Comparison of ENCODE assay signal across 8 cellular contexts in the genomic region with DNA sequence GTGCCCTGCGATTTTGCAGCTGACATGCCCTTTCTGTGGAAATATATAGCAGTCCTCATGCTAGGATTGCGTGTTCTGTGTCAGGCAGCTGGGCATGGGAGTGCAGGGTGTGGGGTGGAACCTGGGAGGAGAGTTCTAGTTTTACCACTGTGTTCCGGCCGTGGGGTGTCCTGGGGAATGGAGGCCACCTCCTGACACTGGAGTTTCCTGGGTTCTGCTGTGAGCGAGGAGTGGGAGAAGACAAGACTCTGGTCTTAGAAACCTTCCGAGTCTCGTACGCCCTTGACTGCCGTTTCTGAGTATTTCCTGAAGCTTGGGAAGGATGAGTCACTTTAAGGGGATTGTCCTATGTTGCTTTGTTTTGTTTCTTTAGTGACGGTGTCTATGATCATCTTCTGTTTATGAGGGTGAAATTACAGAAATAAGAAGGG. TPM values are rescaled to one million over a fixed set of nuclear protein-coding genes. Genes with fewer than 3 reads are reported as not detected.
A peak's percentile ranks its signal among the peaks of the same experiment; 100 is the strongest.
DNase-seq lines count a peak whose midpoint lies in the region; ATAC-seq, FAIRE-seq and TF ChIP-seq lines count a peak whose summit lies in the region.

No MANE protein-coding gene starts in this region.

- ATAC-seq in HCT116 (peak; percentile 71), psoas muscle (peak in 3 of 4 donors; percentile 43 to 54 (median 48)), GM21723 (IDR thresholded peaks at IDR 0.05; ENCODE audit: unreplicated experiment) (no peak), GM19023 (IDR thresholded peaks at IDR 0.05; ENCODE audit: unreplicated experiment) (no peak)

- TF ChIP-seq POLR2A in HCT116 (IDR thresholded peaks at IDR 0.05; ENCODE audit: borderline replicate concordance, extremely low read depth, insufficient read depth, insufficient read length) (no peak), H54 (IDR thresholded peaks at IDR 0.05; ENCODE audit: low read depth, low read length) (no peak)

- H3K27me3 ChIP-seq in HCT116 (ENCODE audit: insufficient read depth, low read length), result no peaks in the 10 kb centered on the region
- H3K27me3 ChIP-seq in psoas muscle (ENCODE audit: insufficient read depth in 3 of 3, low read length in 2 of 3), result no peaks in the 10 kb centered on the region

- H2AFZ ChIP-seq in HCT116 (ENCODE audit: low read depth, low read length, poor library complexity, severe bottlenecking), result no peak overlapping the region

- H3K27ac ChIP-seq in HCT116 (ENCODE audit: low read depth, low read length), result peak overlapping the region; percentile 62
- peak overlapping the region; percentile 66 for H3K27ac ChIP-seq in psoas muscle

- BruUV-seq in HCT116 (replicated peaks; lab: Mats Ljungman, UMichigan), result no TSS peak

- H3K79me2 ChIP-seq in HCT116 (ENCODE audit: insufficient read depth, low read length), result peaks cover 24% of the 10 kb centered on the region; the same call in 1 of the 2 replicates

- peak overlapping the region; percentile 48 for H3K9ac ChIP-seq in HCT116 (ENCODE audit: low read length)

- peak overlapping the region in 1 of 2 experiments; percentile 17; a peak in 2 of 4 replicates for H3K4me3 ChIP-seq in HCT116 (replicated peaks in 1 of 2; ENCODE audit: low read depth in 1 of 2, low read length in 2 of 2)
- peak overlapping the region; percentile 3 for H3K4me3 ChIP-seq in fibroblast of pulmonary artery (replicated peaks; ENCODE audit: low read depth, low read length)
- peak overlapping the region; percentile 7 for H3K4me3 ChIP-seq in psoas muscle

- POLR2A ChIA-PET in HCT116 (lab: Charles Lee), result no interaction called here

- CTCF ChIA-PET in HCT116 (lab: Charles Lee), result no interaction called here

- RAD21 ChIA-PET in HCT116 (lab: Charles Lee; ENCODE audit: low non-redundant PET in 1 of 2, low total read pairs in 2 of 2, uncharacterized antibody in 2 of 2, unreplicated experiment in 2 of 2), result no interaction called here

- 10 to 36% (median 16%) methylated on average over 10 of the region's 10 CpGs for WGBS in psoas muscle, 3 donors

- H3K36me3 ChIP-seq in HCT116 (ENCODE audit: control insufficient read depth in 1 of 2, insufficient read depth in 2 of 2, low read length in 2 of 2) (no peaks in the 10 kb centered on the region), psoas muscle (ENCODE audit: insufficient read depth in 1 of 2, low read depth in 1 of 2) (peaks cover 0 to 20% of the 10 kb centered on the region in 2 donors)

- DNase-seq in HCT116 (ENCODE audit: low read depth, low spot score) (peak; percentile 51), fibroblast of pulmonary artery (ENCODE audit: low read depth) (peak; percentile 91), psoas muscle (no peak), H54 (ENCODE audit: insufficient read length, low spot score) (no peak)
- peak; percentile 49 for DNase-seq in activated CD4-positive, alpha-beta T cell treated with anti-CD3 and anti-CD28 coated beads for 48 hours
- no peak for DNase-seq in stimulated activated naive CD4-positive, alpha-beta T cell treated with Interleukin-2 at 50 U/mL for 16 hours (lab: John Stamatoyannopoulos, UW)

- H3K9me3 ChIP-seq in HCT116 (ENCODE audit: control insufficient read depth in 1 of 2, insufficient read depth in 1 of 2, low read depth in 1 of 2, low read length in 2 of 2) (no peaks in the 10 kb centered on the region), psoas muscle (no peaks in the 10 kb centered on the region)

- no peaks in the 10 kb centered on the region for H3K9me2 ChIP-seq in HCT116 (ENCODE audit: insufficient read depth)

- no peak for TF ChIP-seq RAD21 in HCT116 (IDR thresholded peaks at IDR 0.05; ENCODE audit: low read depth)

- intact Hi-C loops in HCT116 (cut with micrococcal nuclease), result no loop called here
- intact Hi-C loops in psoas muscle (cut with DNase I), result no loop called here

- TF ChIP-seq CTCF in HCT116 (IDR thresholded peaks at IDR 0.05 in 2 of 3, conservative IDR thresholded peaks at IDR 0.05 in 1 of 3; ENCODE audit: borderline replicate concordance in 1 of 3, insufficient read depth in 1 of 3, low read depth in 2 of 3, low read length in 2 of 3), result no peak
- TF ChIP-seq CTCF in fibroblast of pulmonary artery (IDR thresholded peaks at IDR 0.05; ENCODE audit: low read length, missing control alignments), result no peak
- no peak for TF ChIP-seq CTCF in psoas muscle (IDR thresholded peaks at IDR 0.05)

- H4K20me1 ChIP-seq in HCT116 (ENCODE audit: insufficient read depth), result no peaks in the 10 kb centered on the region

- peaks cover 11 to 46% of the 10 kb centered on the region in 2 experiments for H3K4me1 ChIP-seq in HCT116 (ENCODE audit: control insufficient read depth in 1 of 2, insufficient read depth in 2 of 2, low read length in 2 of 2)
- peaks cover 42% of the 10 kb centered on the region for H3K4me1 ChIP-seq in psoas muscle

- no peak for FAIRE-seq in H54 (lab: Jason Lieb, UNC)

- H3K4me2 ChIP-seq in HCT116 (ENCODE audit: low read length), result peak overlapping the region; percentile 66

TF ChIP-seq in HCT116, 20 proteins besides CTCF, POLR2A, EP300 and RAD21:
- TF ChIP-seq EZH2phosphoT487 (IDR thresholded peaks at IDR 0.05; ENCODE audit: borderline replicate concordance), result no peak
- TF ChIP-seq TCF7L2 (IDR thresholded peaks at IDR 0.05; ENCODE audit: borderline replicate concordance, extremely low read depth, insufficient read depth, insufficient read length), result no peak
- no peak for TF ChIP-seq SP1 (IDR thresholded peaks at IDR 0.05; ENCODE audit: low read depth)
- TF ChIP-seq FOSL1 (IDR thresholded peaks at IDR 0.05; ENCODE audit: low read depth), result no peak
- TF ChIP-seq SIN3A (IDR thresholded peaks at IDR 0.05; ENCODE audit: low read depth), result no peak
- TF ChIP-seq EZH2 (IDR thresholded peaks at IDR 0.05), result no peak
- TF ChIP-seq EGR1 (IDR thresholded peaks at IDR 0.05; ENCODE audit: low read depth), result no peak
- TF ChIP-seq, protein P1, sequence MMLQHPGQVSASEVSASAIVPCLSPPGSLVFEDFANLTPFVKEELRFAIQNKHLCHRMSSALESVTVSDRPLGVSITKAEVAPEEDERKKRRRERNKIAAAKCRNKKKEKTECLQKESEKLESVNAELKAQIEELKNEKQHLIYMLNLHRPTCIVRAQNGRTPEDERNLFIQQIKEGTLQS (IDR thresholded peaks at IDR 0.05), result no peak
- TF ChIP-seq SRF (IDR thresholded peaks at IDR 0.05; ENCODE audit: low read depth), result no peak
- TF ChIP-seq CBX3 (IDR thresholded peaks at IDR 0.05; ENCODE audit: low read depth), result no peak
- TF ChIP-seq, protein P2, sequence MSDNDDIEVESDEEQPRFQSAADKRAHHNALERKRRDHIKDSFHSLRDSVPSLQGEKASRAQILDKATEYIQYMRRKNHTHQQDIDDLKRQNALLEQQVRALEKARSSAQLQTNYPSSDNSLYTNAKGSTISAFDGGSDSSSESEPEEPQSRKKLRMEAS (IDR thresholded peaks at IDR 0.05), result no peak
- no peak for TF ChIP-seq ZFX (IDR thresholded peaks at IDR 0.05)
- TF ChIP-seq JUND (IDR thresholded peaks at IDR 0.05), result no peak
- TF ChIP-seq, protein P3, sequence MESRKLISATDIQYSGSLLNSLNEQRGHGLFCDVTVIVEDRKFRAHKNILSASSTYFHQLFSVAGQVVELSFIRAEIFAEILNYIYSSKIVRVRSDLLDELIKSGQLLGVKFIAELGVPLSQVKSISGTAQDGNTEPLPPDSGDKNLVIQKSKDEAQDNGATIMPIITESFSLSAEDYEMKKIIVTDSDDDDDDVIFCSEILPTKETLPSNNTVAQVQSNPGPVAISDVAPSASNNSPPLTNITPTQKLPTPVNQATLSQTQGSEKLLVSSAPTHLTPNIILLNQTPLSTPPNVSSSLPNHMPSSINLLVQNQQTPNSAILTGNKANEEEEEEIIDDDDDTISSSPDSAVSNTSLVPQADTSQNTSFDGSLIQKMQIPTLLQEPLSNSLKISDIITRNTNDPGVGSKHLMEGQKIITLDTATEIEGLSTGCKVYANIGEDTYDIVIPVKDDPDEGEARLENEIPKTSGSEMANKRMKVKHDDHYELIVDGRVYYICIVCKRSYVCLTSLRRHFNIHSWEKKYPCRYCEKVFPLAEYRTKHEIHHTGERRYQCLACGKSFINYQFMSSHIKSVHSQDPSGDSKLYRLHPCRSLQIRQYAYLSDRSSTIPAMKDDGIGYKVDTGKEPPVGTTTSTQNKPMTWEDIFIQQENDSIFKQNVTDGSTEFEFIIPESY (IDR thresholded peaks at IDR 0.05; ENCODE audit: extremely low read depth, insufficient replicate concordance, low read length), result no peak

RNA-seq across cellular contexts. Expression of a gene that starts 19.0 kb away (rescaled TPM):
- total RNA-seq in HCT116 (2021; ENCODE audit: unreplicated experiment), result 59.6 TPM
- polyA plus RNA-seq in HCT116 (2012), result 88.4 and 90.1 TPM in 2 replicates
- total RNA-seq in psoas muscle, result 100 to 1,000 TPM; 122 to 128 (median 126) TPM
- 100 to 1,000 TPM; 118 to 239 (median 196) TPM for polyA plus RNA-seq in psoas muscle

RNA-seq across cellular contexts. Expression of a gene that starts 41.8 kb away (rescaled TPM):
- total RNA-seq in HCT116 (2021; ENCODE audit: unreplicated experiment) (not detected), psoas muscle (1 to 10 TPM in 1 of 4 donors, under 1 TPM in 3; 0.29 to 3.5 (median 0.66) TPM)
- polyA plus RNA-seq in HCT116 (2012), result not detected in 2 replicates
- under 1 TPM; 0.46 to 0.87 (median 0.52) TPM for polyA plus RNA-seq in psoas muscle

Comparison
In these comparisons a context has a peak if more than half of its experiments do, and no peak if none do; other contexts are left out.
1. ATAC-seq: peak in HCT116 (single experiment) and psoas muscle (3 of 4); none in GM21723 (single experiment) and GM19023 (single experiment).
2. DNase-seq: peak in HCT116 (single experiment), activated CD4-positive, alpha-beta T cell treated with anti-CD3 and anti-CD28 coated beads for 48 hours (single experiment) and fibroblast of pulmonary artery (single experiment); none in psoas muscle (0 of 2), H54 (single experiment) and stimulated activated naive CD4-positive, alpha-beta T cell treated with Interleukin-2 at 50 U/mL for 16 hours (single experiment).